Comparison of ENCODE assay signal across 14 cellular contexts in genomic region chr3:14248849-14249523, GRCh38.
DNase-seq lines count a peak whose midpoint lies in the region; ATAC-seq and TF ChIP-seq lines count a peak whose summit lies in the region.
"Had no signal": no experiment of that assay in that cellular context is flagged by ENCODE, and none has a peak within 500 bp of the region (broad histone marks: within the 10 kb centered on the region; RNA-seq: fewer than 3 reads in every experiment).

No MANE protein-coding gene starts in this region.

- intact Hi-C loops in adrenal gland (cut with DNase I): no loop called here
- intact Hi-C loops in psoas muscle (cut with DNase I): loop anchor here in 1 of 2 donors (5.0 kb wide), 1 partner anchor 37 kb away; no protein-coding TSS in a partner anchor

- DNase-seq in BJ (ENCODE audit: low read depth) (peak; percentile 65), adrenal gland (peak in 5 of 7 donors; percentile 32 to 72 (median 45)), kidney glomerular epithelial cell (lab: John Stamatoyannopoulos, UW) (peak; percentile 59), psoas muscle (peak in 1 of 2 donors; percentile 71), endothelial cell (ENCODE audit: low spot score) (no peak), NCI-H2196 (lab: John Stamatoyannopoulos, UW; ENCODE audit: unreplicated experiment) (no peak), cerebellar nuclear complex (lab: John Stamatoyannopoulos, UW) (no peak)
- no peak for DNase-seq in stimulated activated CD4-positive, alpha-beta T cell treated with anti-CD3 and anti-CD28 coated beads, Interleukin-15, amount 100 ng/mL, for 24 hours
- DNase-seq: activated CD8-positive, alpha-beta memory T cell treated with anti-CD3 and anti-CD28 coated beads, Interleukin-2, amount 50 U/mL, for 48 hours; GOT3; NCI-H1417 treated with DMSO at 0.1 percent for 48 hours; SW 1271 had no signal

- no peak for TF ChIP-seq POLR2A in adrenal gland (IDR thresholded peaks at IDR 0.05)

- H3K36me3 ChIP-seq in BJ (ENCODE audit: control insufficient read depth, insufficient read depth, low read length): no peaks in the 10 kb centered on the region
- H3K36me3 ChIP-seq in adrenal gland (replicated peaks in 1 of 2): no peaks in the 10 kb centered on the region
- H3K36me3 ChIP-seq in psoas muscle (ENCODE audit: insufficient read depth in 1 of 2, low read depth in 1 of 2): no peaks in the 10 kb centered on the region
- H3K36me3 ChIP-seq: vagina had no signal

- H3K9me3 ChIP-seq in adrenal gland (replicated peaks in 1 of 3) (no peaks in the 10 kb centered on the region), psoas muscle (no peaks in the 10 kb centered on the region)
- H3K9me3 ChIP-seq: vagina had no signal

- no peak for TF ChIP-seq CTCF in BJ (IDR thresholded peaks at IDR 0.05; ENCODE audit: insufficient read depth, low read depth, low read length)
- TF ChIP-seq CTCF in adrenal gland (IDR thresholded peaks at IDR 0.05): no peak
- no peak for TF ChIP-seq CTCF in psoas muscle (IDR thresholded peaks at IDR 0.05)
- TF ChIP-seq CTCF in endothelial cell (IDR thresholded peaks at IDR 0.05; ENCODE audit: unreplicated experiment): no peak

- H3K27ac Mint-ChIP-seq in endothelial cell (ENCODE audit: unreplicated experiment): no peak overlapping the region
- H3K27ac Mint-ChIP-seq: activated naive CD4-positive, alpha-beta T cell treated with anti-CD3 and anti-CD28 coated beads, Interleukin-2, amount 50 U/mL, for 24 hours had no signal

- 42 to 64% (median 56%) methylated on average over 5 of the region's 5 CpGs for WGBS in adrenal gland, 4 donors
- WGBS in psoas muscle, 3 donors: 41 to 63% (median 41%) methylated on average over 5 of the region's 5 CpGs

- peaks cover 16% of the 10 kb centered on the region for H3K4me1 Mint-ChIP-seq in endothelial cell (ENCODE audit: unreplicated experiment)
- H3K4me1 Mint-ChIP-seq: activated naive CD4-positive, alpha-beta T cell treated with anti-CD3 and anti-CD28 coated beads, Interleukin-2, amount 50 U/mL, for 24 hours had no signal

- H3K27me3 Mint-ChIP-seq in endothelial cell (ENCODE audit: unreplicated experiment): peaks cover 5% of the 10 kb centered on the region

- H3K27me3 ChIP-seq in BJ (ENCODE audit: control insufficient read depth, insufficient read depth, low read length) (no peaks in the 10 kb centered on the region), adrenal gland (no peaks in the 10 kb centered on the region), psoas muscle (ENCODE audit: insufficient read depth in 3 of 3, low read length in 2 of 3) (peaks cover 0 to 2% (median 0%) of the 10 kb centered on the region in 3 donors)
- H3K27me3 ChIP-seq: vagina had no signal

- H3K36me3 Mint-ChIP-seq in endothelial cell (ENCODE audit: low read depth, unreplicated experiment): no peaks in the 10 kb centered on the region
- H3K36me3 Mint-ChIP-seq: activated naive CD4-positive, alpha-beta T cell treated with anti-CD3 and anti-CD28 coated beads, Interleukin-2, amount 50 U/mL, for 24 hours had no signal

- peak overlapping the region in 2 of 5 donors; percentile 21 to 52 for H3K27ac ChIP-seq in adrenal gland
- H3K27ac ChIP-seq in psoas muscle: no peak overlapping the region
- H3K27ac ChIP-seq: vagina had no signal

- H3K4me1 ChIP-seq in adrenal gland (replicated peaks in 1 of 2): peaks cover 0 to 5% of the 10 kb centered on the region in 2 donors
- no peaks in the 10 kb centered on the region for H3K4me1 ChIP-seq in psoas muscle
- H3K4me1 ChIP-seq: vagina had no signal

- no peaks in the 10 kb centered on the region for H3K9me3 Mint-ChIP-seq in endothelial cell (ENCODE audit: unreplicated experiment)
- H3K9me3 Mint-ChIP-seq: activated naive CD4-positive, alpha-beta T cell treated with anti-CD3 and anti-CD28 coated beads, Interleukin-2, amount 50 U/mL, for 24 hours had no signal

- H3K4me3 ChIP-seq in BJ (ENCODE audit: low read depth, low read length): no peak overlapping the region
- no peak overlapping the region for H3K4me3 ChIP-seq in adrenal gland
- H3K4me3 ChIP-seq in psoas muscle: no peak overlapping the region
- H3K4me3 ChIP-seq: vagina had no signal

- no peak overlapping the region for H3K4me3 Mint-ChIP-seq in endothelial cell (ENCODE audit: unreplicated experiment)
- H3K4me3 Mint-ChIP-seq: activated naive CD4-positive, alpha-beta T cell treated with anti-CD3 and anti-CD28 coated beads, Interleukin-2, amount 50 U/mL, for 24 hours had no signal

- POLR2A ChIA-PET in BJ (lab: Charles Lee): interaction anchor here (0.6 to 0.7 kb wide), 2 partner anchors 17 to 329 kb away, joined by 5 to 9 read pairs; no protein-coding TSS in a partner anchor

- CTCF ChIA-PET in BJ (lab: Yijun Ruan, JAX): interaction anchor here (1.0 to 3.2 kb wide), 5 partner anchors 8 to 213 kb away, joined by 3 to 13 read pairs (median 5); no protein-coding TSS in a partner anchor

- ATAC-seq in psoas muscle: peak in 3 of 4 donors; percentile 31 to 73 (median 53)

Comparison
In these comparisons a context has a peak if more than half of its experiments do, and no peak if none do; other contexts are left out.
1. DNase-seq: peak in BJ (single experiment), adrenal gland (5 of 7) and kidney glomerular epithelial cell (single experiment); none in endothelial cell (single experiment), stimulated activated CD4-positive, alpha-beta T cell treated with anti-CD3 and anti-CD28 coated beads, Interleukin-15, amount 100 ng/mL, for 24 hours (single experiment), NCI-H2196 (single experiment) and cerebellar nuclear complex (0 of 2).